ENCODE assay signal across 1 cellular context in the genomic region with DNA sequence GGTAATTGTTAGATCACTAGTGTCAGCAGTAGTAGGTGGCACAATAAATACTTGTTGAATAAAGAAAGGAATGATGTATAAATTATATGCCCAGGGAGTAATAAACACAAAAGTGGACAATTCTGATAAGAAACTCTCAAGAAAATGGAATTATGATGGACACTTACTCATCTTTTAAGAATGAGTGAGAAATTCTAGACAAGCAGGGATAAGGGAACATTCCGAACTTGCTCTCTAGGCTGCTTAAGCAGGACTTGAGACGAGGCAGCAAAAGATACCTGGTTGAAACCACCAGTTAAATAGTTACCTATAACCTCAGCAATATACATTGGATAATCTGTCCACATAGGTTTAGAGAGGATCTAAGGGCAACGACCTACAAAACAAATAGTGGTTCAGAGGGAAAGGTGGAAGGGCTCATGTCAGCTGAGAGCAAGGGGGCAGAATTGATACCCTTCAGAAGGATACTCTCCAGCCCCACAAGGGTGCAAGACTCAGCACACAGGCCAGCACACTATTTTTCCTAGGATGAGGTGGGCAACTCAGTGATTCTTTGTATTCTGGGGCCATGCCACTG.
A peak's percentile ranks its signal among the peaks of the same experiment; 100 is the strongest.
TF ChIP-seq lines count a peak whose summit lies in the region.

No MANE protein-coding gene starts in this region.

TF ChIP-seq in HepG2, 621 proteins besides CTCF, POLR2A, EP300 and RAD21 (continued from another document and continues in another):
- TF ChIP-seq PITX1 (CRISPR knock-in tag; IDR thresholded peaks at IDR 0.05) (peak; percentile 38; the same call in 1 of the 2 replicates), DNMT1 (CRISPR knock-in tag; IDR thresholded peaks at IDR 0.05) (no peak), ZNF772 (CRISPR knock-in tag; IDR thresholded peaks at IDR 0.05) (no peak), ZNF350 (CRISPR knock-in tag; IDR thresholded peaks at IDR 0.05; ENCODE audit: borderline replicate concordance, low read depth) (no peak), ZNF20 (CRISPR knock-in tag; IDR thresholded peaks at IDR 0.05) (no peak), TEAD2 (CRISPR knock-in tag; IDR thresholded peaks at IDR 0.05) (no peak), ZBTB42 (CRISPR knock-in tag; IDR thresholded peaks at IDR 0.05) (no peak), FOXP1 (IDR thresholded peaks at IDR 0.05) (no peak), FOXP1 (CRISPR knock-in tag; IDR thresholded peaks at IDR 0.05) (peak; percentile 30; the same call in 1 of the 2 replicates), ZSCAN5A (CRISPR knock-in tag; IDR thresholded peaks at IDR 0.05; ENCODE audit: borderline replicate concordance) (peak; percentile 70; the same call in 1 of the 2 replicates), ZNF275 (CRISPR knock-in tag; IDR thresholded peaks at IDR 0.05; ENCODE audit: borderline replicate concordance) (no peak), BORCS8-MEF2B (CRISPR knock-in tag; IDR thresholded peaks at IDR 0.05) (no peak), ZNF260 (CRISPR knock-in tag; IDR thresholded peaks at IDR 0.05; ENCODE audit: borderline replicate concordance, low read depth) (no peak), RXRA (CRISPR knock-in tag; IDR thresholded peaks at IDR 0.05) (peak; percentile 88; the same call in 1 of the 2 replicates), ATAD3A (CRISPR knock-in tag; IDR thresholded peaks at IDR 0.05) (no peak), ZSCAN22 (CRISPR knock-in tag; IDR thresholded peaks at IDR 0.05) (no peak), ZNF652 (CRISPR knock-in tag; IDR thresholded peaks at IDR 0.05; ENCODE audit: borderline replicate concordance, low read depth) (peak; percentile 54; the same call in 1 of the 2 replicates), ZFY (CRISPR knock-in tag; IDR thresholded peaks at IDR 0.05) (0 out of 2 replicates have a peak, but pooled peaks have one; percentile 9), SP1 (IDR thresholded peaks at IDR 0.05) (no peak), SP1 (CRISPR knock-in tag; IDR thresholded peaks at IDR 0.05) (no peak), ARID5B (CRISPR knock-in tag; IDR thresholded peaks at IDR 0.05) (peak; percentile 88), ZNF720 (CRISPR knock-in tag; IDR thresholded peaks at IDR 0.05) (no peak), CREBL2 (CRISPR knock-in tag; IDR thresholded peaks at IDR 0.05; ENCODE audit: borderline replicate concordance) (no peak), SNAPC4 (CRISPR knock-in tag; IDR thresholded peaks at IDR 0.05) (no peak), NAIF1 (CRISPR knock-in tag; IDR thresholded peaks at IDR 0.05; ENCODE audit: borderline replicate concordance) (0 out of 2 replicates have a peak, but pooled peaks have one; percentile 33), ZNF143 (CRISPR knock-in tag; IDR thresholded peaks at IDR 0.05) (no peak), KDM1A (CRISPR knock-in tag; IDR thresholded peaks at IDR 0.05) (no peak), ZIK1 (CRISPR knock-in tag; IDR thresholded peaks at IDR 0.05; ENCODE audit: borderline replicate concordance, low read depth) (no peak), FOXO1 (CRISPR knock-in tag; IDR thresholded peaks at IDR 0.05) (peak; percentile 61; the same call in 1 of the 2 replicates)
- TF ChIP-seq, protein P1, sequence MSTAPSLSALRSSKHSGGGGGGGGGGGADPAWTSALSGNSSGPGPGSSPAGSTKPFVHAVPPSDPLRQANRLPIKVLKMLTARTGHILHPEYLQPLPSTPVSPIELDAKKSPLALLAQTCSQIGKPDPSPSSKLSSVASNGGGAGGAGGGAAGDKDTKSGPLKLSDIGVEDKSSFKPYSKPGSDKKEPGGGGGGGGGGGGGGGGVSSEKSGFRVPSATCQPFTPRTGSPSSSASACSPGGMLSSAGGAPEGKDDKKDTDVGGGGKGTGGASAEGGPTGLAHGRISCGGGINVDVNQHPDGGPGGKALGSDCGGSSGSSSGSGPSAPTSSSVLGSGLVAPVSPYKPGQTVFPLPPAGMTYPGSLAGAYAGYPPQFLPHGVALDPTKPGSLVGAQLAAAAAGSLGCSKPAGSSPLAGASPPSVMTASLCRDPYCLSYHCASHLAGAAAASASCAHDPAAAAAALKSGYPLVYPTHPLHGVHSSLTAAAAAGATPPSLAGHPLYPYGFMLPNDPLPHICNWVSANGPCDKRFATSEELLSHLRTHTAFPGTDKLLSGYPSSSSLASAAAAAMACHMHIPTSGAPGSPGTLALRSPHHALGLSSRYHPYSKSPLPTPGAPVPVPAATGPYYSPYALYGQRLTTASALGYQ (CRISPR knock-in tag; IDR thresholded peaks at IDR 0.05) = no peak
- TF ChIP-seq, protein P2, sequence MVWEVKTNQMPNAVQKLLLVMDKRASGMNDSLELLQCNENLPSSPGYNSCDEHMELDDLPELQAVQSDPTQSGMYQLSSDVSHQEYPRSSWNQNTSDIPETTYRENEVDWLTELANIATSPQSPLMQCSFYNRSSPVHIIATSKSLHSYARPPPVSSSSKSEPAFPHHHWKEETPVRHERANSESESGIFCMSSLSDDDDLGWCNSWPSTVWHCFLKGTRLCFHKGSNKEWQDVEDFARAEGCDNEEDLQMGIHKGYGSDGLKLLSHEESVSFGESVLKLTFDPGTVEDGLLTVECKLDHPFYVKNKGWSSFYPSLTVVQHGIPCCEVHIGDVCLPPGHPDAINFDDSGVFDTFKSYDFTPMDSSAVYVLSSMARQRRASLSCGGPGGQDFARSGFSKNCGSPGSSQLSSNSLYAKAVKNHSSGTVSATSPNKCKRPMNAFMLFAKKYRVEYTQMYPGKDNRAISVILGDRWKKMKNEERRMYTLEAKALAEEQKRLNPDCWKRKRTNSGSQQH (CRISPR knock-in tag; IDR thresholded peaks at IDR 0.05; ENCODE audit: low read depth) = no peak
- TF ChIP-seq, protein P3, sequence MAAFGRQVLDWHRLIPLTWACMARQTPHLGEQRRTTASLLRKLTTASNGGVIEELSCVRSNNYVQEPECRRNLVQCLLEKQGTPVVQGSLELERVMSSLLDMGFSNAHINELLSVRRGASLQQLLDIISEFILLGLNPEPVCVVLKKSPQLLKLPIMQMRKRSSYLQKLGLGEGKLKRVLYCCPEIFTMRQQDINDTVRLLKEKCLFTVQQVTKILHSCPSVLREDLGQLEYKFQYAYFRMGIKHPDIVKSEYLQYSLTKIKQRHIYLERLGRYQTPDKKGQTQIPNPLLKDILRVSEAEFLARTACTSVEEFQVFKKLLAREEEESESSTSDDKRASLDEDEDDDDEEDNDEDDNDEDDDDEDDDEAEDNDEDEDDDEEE (CRISPR knock-in tag; IDR thresholded peaks at IDR 0.05) = no peak
- TF ChIP-seq, protein P4, sequence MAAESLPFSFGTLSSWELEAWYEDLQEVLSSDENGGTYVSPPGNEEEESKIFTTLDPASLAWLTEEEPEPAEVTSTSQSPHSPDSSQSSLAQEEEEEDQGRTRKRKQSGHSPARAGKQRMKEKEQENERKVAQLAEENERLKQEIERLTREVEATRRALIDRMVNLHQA (CRISPR knock-in tag; IDR thresholded peaks at IDR 0.05) = no peak
- TF ChIP-seq, protein P5, sequence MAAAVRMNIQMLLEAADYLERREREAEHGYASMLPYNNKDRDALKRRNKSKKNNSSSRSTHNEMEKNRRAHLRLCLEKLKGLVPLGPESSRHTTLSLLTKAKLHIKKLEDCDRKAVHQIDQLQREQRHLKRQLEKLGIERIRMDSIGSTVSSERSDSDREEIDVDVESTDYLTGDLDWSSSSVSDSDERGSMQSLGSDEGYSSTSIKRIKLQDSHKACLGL (CRISPR knock-in tag; IDR thresholded peaks at IDR 0.05) = no peak
- TF ChIP-seq, protein P6, sequence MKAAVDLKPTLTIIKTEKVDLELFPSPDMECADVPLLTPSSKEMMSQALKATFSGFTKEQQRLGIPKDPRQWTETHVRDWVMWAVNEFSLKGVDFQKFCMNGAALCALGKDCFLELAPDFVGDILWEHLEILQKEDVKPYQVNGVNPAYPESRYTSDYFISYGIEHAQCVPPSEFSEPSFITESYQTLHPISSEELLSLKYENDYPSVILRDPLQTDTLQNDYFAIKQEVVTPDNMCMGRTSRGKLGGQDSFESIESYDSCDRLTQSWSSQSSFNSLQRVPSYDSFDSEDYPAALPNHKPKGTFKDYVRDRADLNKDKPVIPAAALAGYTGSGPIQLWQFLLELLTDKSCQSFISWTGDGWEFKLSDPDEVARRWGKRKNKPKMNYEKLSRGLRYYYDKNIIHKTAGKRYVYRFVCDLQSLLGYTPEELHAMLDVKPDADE (CRISPR knock-in tag; IDR thresholded peaks at IDR 0.05) = no peak
